In genomic region chr17:82267575-82268379, GRCh38 we compare ENCODE assay signal across 8 cellular contexts. TPM values are rescaled to one million over a fixed set of nuclear protein-coding genes. Genes with fewer than 3 reads are reported as not detected.
DNase-seq lines count a peak whose midpoint lies in the region; ATAC-seq and TF ChIP-seq lines count a peak whose summit lies in the region.

No MANE protein-coding gene starts in this region.

- DNase-seq in CD4-positive, alpha-beta T cell, result peak in 5 of 10 experiments; percentile 19 to 52 (median 23)
- DNase-seq in NCI-H226 (peak; percentile 84), glomerular endothelial cell (ENCODE audit: extremely low read depth, low read depth, low spot score) (peak; percentile 65), osteoblast (ENCODE audit: insufficient read length, low spot score, missing footprints) (peak; percentile 99), GF-D8 (lab: John Stamatoyannopoulos, UW) (no peak), NCI-H2029 (lab: John Stamatoyannopoulos, UW) (no peak)

- no peaks in the 10 kb centered on the region for H3K9me3 ChIP-seq in CD4-positive, alpha-beta T cell (ENCODE audit: control insufficient read depth, low read length)
- no peaks in the 10 kb centered on the region for H3K9me3 ChIP-seq in osteoblast (ENCODE audit: low read depth, low read length)

- no peaks in the 10 kb centered on the region for H3K27me3 Mint-ChIP-seq in CD4-positive, alpha-beta T cell
- H3K27me3 Mint-ChIP-seq in activated naive CD8-positive, alpha-beta T cell, result no peaks in the 10 kb centered on the region

- peaks cover 92% of the 10 kb centered on the region for H3K36me3 Mint-ChIP-seq in CD4-positive, alpha-beta T cell (ENCODE audit: low read depth)
- peaks cover 6% of the 10 kb centered on the region for H3K36me3 Mint-ChIP-seq in activated naive CD8-positive, alpha-beta T cell

- peaks cover 64% of the 10 kb centered on the region for H3K4me1 Mint-ChIP-seq in CD4-positive, alpha-beta T cell (ENCODE audit: low read depth)
- peaks cover 66% of the 10 kb centered on the region for H3K4me1 Mint-ChIP-seq in activated naive CD8-positive, alpha-beta T cell (ENCODE audit: low read depth)

- H3K79me2 ChIP-seq in osteoblast (ENCODE audit: insufficient read depth, low read length), result peaks cover 97% of the 10 kb centered on the region

- CTCF ChIA-PET in CD4-positive, alpha-beta T cell (lab: Charles Lee), result no interaction called here

- peaks cover 94% of the 10 kb centered on the region for H4K20me1 ChIP-seq in osteoblast (ENCODE audit: insufficient read depth, low read length)

- ATAC-seq in CD4-positive, alpha-beta T cell (ENCODE audit: poor library complexity), result peak; percentile 32
- no peak for ATAC-seq in HG02571 (IDR thresholded peaks at IDR 0.05; ENCODE audit: unreplicated experiment)

- H2AFZ ChIP-seq in osteoblast (ENCODE audit: low read length), result no peak overlapping the region

- H3K4me3 Mint-ChIP-seq in CD4-positive, alpha-beta T cell, result peak overlapping the region; percentile 67
- H3K4me3 Mint-ChIP-seq in activated naive CD8-positive, alpha-beta T cell, result peak overlapping the region; percentile 66

- POLR2A ChIA-PET in CD4-positive, alpha-beta T cell (lab: Charles Lee), result no interaction called here

- H3K27ac Mint-ChIP-seq in CD4-positive, alpha-beta T cell, result peak overlapping the region; percentile 85
- H3K27ac Mint-ChIP-seq in activated naive CD8-positive, alpha-beta T cell, result peak overlapping the region; percentile 85

- H3K27me3 ChIP-seq in CD4-positive, alpha-beta T cell (ENCODE audit: control insufficient read depth, insufficient read depth, low read length), result no peaks in the 10 kb centered on the region
- no peaks in the 10 kb centered on the region for H3K27me3 ChIP-seq in osteoblast (ENCODE audit: insufficient read depth, low read length)

- peaks cover 67% of the 10 kb centered on the region for H3K36me3 ChIP-seq in osteoblast (ENCODE audit: insufficient read depth, low read length)

- intact Hi-C loops in CD4-positive, alpha-beta T cell (cut with DNase I, micrococcal nuclease), result no loop called here

- peak overlapping the region; percentile 80 for H3K4me2 ChIP-seq in osteoblast (ENCODE audit: insufficient read depth, low read length)

- H3K9me3 Mint-ChIP-seq in CD4-positive, alpha-beta T cell, result no peaks in the 10 kb centered on the region
- H3K9me3 Mint-ChIP-seq in activated naive CD8-positive, alpha-beta T cell (ENCODE audit: low read depth), result no peaks in the 10 kb centered on the region

- no peak overlapping the region for H3K27ac ChIP-seq in CD4-positive, alpha-beta T cell (ENCODE audit: low read depth, low read length)
- H3K27ac ChIP-seq in osteoblast (ENCODE audit: low read depth, low read length), result peak overlapping the region; percentile 91

- no peak for TF ChIP-seq CTCF in CD4-positive, alpha-beta T cell (IDR thresholded peaks at IDR 0.05)
- no peak for TF ChIP-seq CTCF in osteoblast (IDR thresholded peaks at IDR 0.05; ENCODE audit: extremely low read depth, low read depth, low read length)

- H3K4me1 ChIP-seq in osteoblast (ENCODE audit: insufficient read depth, low read length), result peaks cover 30% of the 10 kb centered on the region

- H3K4me3 ChIP-seq in osteoblast (ENCODE audit: insufficient read depth, low read length), result peak overlapping the region; percentile 44

RNA-seq across cellular contexts. Expression of gene CSNK1D, which starts 5.7 kb away (rescaled TPM):
- 100 to 1,000 TPM; 277 to 286 TPM for total RNA-seq in CD4-positive, alpha-beta T cell
- total RNA-seq in glomerular endothelial cell, result 84.6 and 88.0 TPM in 2 replicates
- 45.4 and 50.3 TPM in 2 replicates for total RNA-seq in osteoblast

RNA-seq across cellular contexts. Expression of gene SLC16A3, which starts 38.9 kb away (rescaled TPM):
- total RNA-seq in CD4-positive, alpha-beta T cell, result 10 to 100 TPM; 93.4 to 99.0 TPM
- total RNA-seq in glomerular endothelial cell (151 and 170 TPM in 2 replicates), osteoblast (129 and 222 TPM in 2 replicates)

RNA-seq across cellular contexts. Expression of gene CD7, which starts 49.6 kb away (rescaled TPM):
- total RNA-seq in CD4-positive, alpha-beta T cell, result 100 to 1,000 TPM; 225 to 234 TPM
- not detected in 2 replicates for total RNA-seq in glomerular endothelial cell
- total RNA-seq in osteoblast, result not detected in 2 replicates

RNA-seq across cellular contexts. Expression of gene CCDC57, which starts 55.1 kb away (rescaled TPM):
- total RNA-seq in CD4-positive, alpha-beta T cell, result 100 to 1,000 TPM; 129 to 135 TPM
- total RNA-seq in glomerular endothelial cell (10.2 and 23.8 TPM in 2 replicates), osteoblast (21.0 and 25.9 TPM in 2 replicates)

Comparison
In these comparisons a context has a peak if more than half of its experiments do, and no peak if none do; other contexts are left out.
1. DNase-seq: peak in NCI-H226 (single experiment), glomerular endothelial cell (single experiment) and osteoblast (single experiment); none in GF-D8 (single experiment) and NCI-H2029 (single experiment).
2. RNA of gene CD7, which starts 49.6 kb away (total RNA-seq): 225 to 234 TPM in CD4-positive, alpha-beta T cell; not detected in glomerular endothelial cell and not detected in osteoblast; every median in the first group is over 100 times any median in the second.